In the genomic region with DNA sequence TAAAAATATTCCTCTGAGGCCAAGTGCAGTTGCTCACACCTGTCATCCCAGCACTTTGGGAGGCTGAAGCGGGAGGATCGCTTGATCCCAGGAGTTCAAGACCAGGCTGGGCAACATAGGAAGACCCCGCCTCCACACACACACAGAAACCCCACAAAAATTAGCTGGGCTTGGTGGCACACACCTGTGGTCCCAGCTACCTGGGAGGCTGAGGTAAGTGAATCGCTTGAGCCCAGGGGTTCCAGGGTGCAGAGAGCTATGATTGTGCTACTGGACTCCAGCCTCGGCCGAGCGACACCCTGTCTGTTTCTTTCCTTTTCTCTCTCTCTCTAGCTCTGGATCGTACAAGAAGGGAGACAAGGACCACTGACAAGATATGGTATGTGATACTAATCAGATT, we compare ENCODE assay signal across 1 cellular context.
TF ChIP-seq lines count a peak whose summit lies in the region.

No MANE protein-coding gene starts in this region.

TF ChIP-seq in HepG2, 621 proteins besides CTCF, POLR2A, EP300 and RAD21 (continued from another document and continues in another):
- TF ChIP-seq KDM5B (CRISPR knock-in tag; IDR thresholded peaks at IDR 0.05; ENCODE audit: borderline replicate concordance) (0 out of 2 replicates have a peak, but pooled peaks have one; percentile 12), CHCHD3 (CRISPR knock-in tag; IDR thresholded peaks at IDR 0.05) (no peak), TEAD3 (CRISPR knock-in tag; optimal IDR thresholded peaks at IDR 0.05; ENCODE audit: borderline replicate concordance) (no peak), ARNTL (CRISPR knock-in tag; IDR thresholded peaks at IDR 0.05) (no peak), ZBTB38 (CRISPR knock-in tag; IDR thresholded peaks at IDR 0.05) (no peak), HMG20A (CRISPR knock-in tag; IDR thresholded peaks at IDR 0.05; ENCODE audit: borderline replicate concordance) (no peak), STAT5B (CRISPR knock-in tag; IDR thresholded peaks at IDR 0.05) (no peak), NCOA1 (CRISPR knock-in tag; IDR thresholded peaks at IDR 0.05) (peak; percentile 59; the same call in 1 of the 2 replicates), ZEB1 (IDR thresholded peaks at IDR 0.05; ENCODE audit: insufficient replicate concordance, low read depth) (peak; percentile 22), ZNF205 (CRISPR knock-in tag; IDR thresholded peaks at IDR 0.05) (no peak), ARID2 (CRISPR knock-in tag; IDR thresholded peaks at IDR 0.05; ENCODE audit: borderline replicate concordance) (no peak), CEBPG (CRISPR knock-in tag; IDR thresholded peaks at IDR 0.05) (no peak), KDM2A (CRISPR knock-in tag; IDR thresholded peaks at IDR 0.05; ENCODE audit: borderline replicate concordance, low read depth) (0 out of 2 replicates have a peak, but pooled peaks have one; percentile 22), MBNL3 (CRISPR knock-in tag; conservative IDR thresholded peaks at IDR 0.05) (no peak), EZH2 (conservative IDR thresholded peaks at IDR 0.05; ENCODE audit: low read depth, low read length) (no peak), KLF16 (CRISPR knock-in tag; IDR thresholded peaks at IDR 0.05) (0 out of 4 replicates have a peak, but pooled peaks of 1 of the 2 experiments have one; percentile 0), SETDB1 (CRISPR knock-in tag; IDR thresholded peaks at IDR 0.05; ENCODE audit: borderline replicate concordance) (no peak), ZBTB21 (CRISPR knock-in tag; IDR thresholded peaks at IDR 0.05) (no peak)
- TF ChIP-seq, protein P1, sequence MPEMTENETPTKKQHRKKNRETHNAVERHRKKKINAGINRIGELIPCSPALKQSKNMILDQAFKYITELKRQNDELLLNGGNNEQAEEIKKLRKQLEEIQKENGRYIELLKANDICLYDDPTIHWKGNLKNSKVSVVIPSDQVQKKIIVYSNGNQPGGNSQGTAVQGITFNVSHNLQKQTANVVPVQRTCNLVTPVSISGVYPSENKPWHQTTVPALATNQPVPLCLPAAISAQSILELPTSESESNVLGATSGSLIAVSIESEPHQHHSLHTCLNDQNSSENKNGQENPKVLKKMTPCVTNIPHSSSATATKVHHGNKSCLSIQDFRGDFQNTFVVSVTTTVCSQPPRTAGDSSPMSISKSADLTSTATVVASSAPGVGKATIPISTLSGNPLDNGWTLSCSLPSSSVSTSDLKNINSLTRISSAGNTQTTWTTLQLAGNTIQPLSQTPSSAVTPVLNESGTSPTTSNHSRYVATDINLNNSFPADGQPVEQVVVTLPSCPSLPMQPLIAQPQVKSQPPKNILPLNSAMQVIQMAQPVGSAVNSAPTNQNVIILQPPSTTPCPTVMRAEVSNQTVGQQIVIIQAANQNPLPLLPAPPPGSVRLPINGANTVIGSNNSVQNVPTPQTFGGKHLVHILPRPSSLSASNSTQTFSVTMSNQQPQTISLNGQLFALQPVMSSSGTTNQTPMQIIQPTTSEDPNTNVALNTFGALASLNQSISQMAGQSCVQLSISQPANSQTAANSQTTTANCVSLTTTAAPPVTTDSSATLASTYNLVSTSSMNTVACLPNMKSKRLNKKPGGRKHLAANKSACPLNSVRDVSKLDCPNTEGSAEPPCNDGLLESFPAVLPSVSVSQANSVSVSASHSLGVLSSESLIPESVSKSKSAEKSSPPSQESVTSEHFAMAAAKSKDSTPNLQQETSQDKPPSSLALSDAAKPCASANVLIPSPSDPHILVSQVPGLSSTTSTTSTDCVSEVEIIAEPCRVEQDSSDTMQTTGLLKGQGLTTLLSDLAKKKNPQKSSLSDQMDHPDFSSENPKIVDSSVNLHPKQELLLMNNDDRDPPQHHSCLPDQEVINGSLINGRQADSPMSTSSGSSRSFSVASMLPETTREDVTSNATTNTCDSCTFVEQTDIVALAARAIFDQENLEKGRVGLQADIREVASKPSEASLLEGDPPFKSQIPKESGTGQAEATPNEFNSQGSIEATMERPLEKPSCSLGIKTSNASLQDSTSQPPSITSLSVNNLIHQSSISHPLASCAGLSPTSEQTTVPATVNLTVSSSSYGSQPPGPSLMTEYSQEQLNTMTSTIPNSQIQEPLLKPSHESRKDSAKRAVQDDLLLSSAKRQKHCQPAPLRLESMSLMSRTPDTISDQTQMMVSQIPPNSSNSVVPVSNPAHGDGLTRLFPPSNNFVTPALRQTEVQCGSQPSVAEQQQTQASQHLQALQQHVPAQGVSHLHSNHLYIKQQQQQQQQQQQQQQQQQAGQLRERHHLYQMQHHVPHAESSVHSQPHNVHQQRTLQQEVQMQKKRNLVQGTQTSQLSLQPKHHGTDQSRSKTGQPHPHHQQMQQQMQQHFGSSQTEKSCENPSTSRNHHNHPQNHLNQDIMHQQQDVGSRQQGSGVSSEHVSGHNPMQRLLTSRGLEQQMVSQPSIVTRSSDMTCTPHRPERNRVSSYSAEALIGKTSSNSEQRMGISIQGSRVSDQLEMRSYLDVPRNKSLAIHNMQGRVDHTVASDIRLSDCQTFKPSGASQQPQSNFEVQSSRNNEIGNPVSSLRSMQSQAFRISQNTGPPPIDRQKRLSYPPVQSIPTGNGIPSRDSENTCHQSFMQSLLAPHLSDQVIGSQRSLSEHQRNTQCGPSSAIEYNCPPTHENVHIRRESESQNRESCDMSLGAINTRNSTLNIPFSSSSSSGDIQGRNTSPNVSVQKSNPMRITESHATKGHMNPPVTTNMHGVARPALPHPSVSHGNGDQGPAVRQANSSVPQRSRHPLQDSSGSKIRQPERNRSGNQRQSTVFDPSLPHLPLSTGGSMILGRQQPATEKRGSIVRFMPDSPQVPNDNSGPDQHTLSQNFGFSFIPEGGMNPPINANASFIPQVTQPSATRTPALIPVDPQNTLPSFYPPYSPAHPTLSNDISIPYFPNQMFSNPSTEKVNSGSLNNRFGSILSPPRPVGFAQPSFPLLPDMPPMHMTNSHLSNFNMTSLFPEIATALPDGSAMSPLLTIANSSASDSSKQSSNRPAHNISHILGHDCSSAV (CRISPR knock-in tag; IDR thresholded peaks at IDR 0.05; ENCODE audit: borderline replicate concordance) = no peak
- TF ChIP-seq, protein P2, sequence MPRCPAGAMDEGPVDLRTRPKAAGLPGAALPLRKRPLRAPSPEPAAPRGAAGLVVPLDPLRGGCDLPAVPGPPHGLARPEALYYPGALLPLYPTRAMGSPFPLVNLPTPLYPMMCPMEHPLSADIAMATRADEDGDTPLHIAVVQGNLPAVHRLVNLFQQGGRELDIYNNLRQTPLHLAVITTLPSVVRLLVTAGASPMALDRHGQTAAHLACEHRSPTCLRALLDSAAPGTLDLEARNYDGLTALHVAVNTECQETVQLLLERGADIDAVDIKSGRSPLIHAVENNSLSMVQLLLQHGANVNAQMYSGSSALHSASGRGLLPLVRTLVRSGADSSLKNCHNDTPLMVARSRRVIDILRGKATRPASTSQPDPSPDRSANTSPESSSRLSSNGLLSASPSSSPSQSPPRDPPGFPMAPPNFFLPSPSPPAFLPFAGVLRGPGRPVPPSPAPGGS (CRISPR knock-in tag; IDR thresholded peaks at IDR 0.05) = no peak
- TF ChIP-seq, protein P3, sequence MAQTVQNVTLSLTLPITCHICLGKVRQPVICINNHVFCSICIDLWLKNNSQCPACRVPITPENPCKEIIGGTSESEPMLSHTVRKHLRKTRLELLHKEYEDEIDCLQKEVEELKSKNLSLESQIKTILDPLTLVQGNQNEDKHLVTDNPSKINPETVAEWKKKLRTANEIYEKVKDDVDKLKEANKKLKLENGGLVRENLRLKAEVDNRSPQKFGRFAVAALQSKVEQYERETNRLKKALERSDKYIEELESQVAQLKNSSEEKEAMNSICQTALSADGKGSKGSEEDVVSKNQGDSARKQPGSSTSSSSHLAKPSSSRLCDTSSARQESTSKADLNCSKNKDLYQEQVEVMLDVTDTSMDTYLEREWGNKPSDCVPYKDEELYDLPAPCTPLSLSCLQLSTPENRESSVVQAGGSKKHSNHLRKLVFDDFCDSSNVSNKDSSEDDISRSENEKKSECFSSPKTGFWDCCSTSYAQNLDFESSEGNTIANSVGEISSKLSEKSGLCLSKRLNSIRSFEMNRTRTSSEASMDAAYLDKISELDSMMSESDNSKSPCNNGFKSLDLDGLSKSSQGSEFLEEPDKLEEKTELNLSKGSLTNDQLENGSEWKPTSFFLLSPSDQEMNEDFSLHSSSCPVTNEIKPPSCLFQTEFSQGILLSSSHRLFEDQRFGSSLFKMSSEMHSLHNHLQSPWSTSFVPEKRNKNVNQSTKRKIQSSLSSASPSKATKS (CRISPR knock-in tag; IDR thresholded peaks at IDR 0.05) = no peak
- TF ChIP-seq, protein P4, sequence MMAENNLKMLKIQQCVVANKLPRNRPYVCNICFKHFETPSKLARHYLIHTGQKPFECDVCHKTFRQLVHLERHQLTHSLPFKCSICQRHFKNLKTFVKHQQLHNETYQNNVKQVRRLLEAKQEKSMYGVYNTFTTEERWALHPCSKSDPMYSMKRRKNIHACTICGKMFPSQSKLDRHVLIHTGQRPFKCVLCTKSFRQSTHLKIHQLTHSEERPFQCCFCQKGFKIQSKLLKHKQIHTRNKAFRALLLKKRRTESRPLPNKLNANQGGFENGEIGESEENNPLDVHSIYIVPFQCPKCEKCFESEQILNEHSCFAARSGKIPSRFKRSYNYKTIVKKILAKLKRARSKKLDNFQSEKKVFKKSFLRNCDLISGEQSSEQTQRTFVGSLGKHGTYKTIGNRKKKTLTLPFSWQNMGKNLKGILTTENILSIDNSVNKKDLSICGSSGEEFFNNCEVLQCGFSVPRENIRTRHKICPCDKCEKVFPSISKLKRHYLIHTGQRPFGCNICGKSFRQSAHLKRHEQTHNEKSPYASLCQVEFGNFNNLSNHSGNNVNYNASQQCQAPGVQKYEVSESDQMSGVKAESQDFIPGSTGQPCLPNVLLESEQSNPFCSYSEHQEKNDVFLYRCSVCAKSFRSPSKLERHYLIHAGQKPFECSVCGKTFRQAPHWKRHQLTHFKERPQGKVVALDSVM (CRISPR knock-in tag; IDR thresholded peaks at IDR 0.05) = peak; percentile 64; the same call in 1 of the 2 replicates
- TF ChIP-seq, protein P5, sequence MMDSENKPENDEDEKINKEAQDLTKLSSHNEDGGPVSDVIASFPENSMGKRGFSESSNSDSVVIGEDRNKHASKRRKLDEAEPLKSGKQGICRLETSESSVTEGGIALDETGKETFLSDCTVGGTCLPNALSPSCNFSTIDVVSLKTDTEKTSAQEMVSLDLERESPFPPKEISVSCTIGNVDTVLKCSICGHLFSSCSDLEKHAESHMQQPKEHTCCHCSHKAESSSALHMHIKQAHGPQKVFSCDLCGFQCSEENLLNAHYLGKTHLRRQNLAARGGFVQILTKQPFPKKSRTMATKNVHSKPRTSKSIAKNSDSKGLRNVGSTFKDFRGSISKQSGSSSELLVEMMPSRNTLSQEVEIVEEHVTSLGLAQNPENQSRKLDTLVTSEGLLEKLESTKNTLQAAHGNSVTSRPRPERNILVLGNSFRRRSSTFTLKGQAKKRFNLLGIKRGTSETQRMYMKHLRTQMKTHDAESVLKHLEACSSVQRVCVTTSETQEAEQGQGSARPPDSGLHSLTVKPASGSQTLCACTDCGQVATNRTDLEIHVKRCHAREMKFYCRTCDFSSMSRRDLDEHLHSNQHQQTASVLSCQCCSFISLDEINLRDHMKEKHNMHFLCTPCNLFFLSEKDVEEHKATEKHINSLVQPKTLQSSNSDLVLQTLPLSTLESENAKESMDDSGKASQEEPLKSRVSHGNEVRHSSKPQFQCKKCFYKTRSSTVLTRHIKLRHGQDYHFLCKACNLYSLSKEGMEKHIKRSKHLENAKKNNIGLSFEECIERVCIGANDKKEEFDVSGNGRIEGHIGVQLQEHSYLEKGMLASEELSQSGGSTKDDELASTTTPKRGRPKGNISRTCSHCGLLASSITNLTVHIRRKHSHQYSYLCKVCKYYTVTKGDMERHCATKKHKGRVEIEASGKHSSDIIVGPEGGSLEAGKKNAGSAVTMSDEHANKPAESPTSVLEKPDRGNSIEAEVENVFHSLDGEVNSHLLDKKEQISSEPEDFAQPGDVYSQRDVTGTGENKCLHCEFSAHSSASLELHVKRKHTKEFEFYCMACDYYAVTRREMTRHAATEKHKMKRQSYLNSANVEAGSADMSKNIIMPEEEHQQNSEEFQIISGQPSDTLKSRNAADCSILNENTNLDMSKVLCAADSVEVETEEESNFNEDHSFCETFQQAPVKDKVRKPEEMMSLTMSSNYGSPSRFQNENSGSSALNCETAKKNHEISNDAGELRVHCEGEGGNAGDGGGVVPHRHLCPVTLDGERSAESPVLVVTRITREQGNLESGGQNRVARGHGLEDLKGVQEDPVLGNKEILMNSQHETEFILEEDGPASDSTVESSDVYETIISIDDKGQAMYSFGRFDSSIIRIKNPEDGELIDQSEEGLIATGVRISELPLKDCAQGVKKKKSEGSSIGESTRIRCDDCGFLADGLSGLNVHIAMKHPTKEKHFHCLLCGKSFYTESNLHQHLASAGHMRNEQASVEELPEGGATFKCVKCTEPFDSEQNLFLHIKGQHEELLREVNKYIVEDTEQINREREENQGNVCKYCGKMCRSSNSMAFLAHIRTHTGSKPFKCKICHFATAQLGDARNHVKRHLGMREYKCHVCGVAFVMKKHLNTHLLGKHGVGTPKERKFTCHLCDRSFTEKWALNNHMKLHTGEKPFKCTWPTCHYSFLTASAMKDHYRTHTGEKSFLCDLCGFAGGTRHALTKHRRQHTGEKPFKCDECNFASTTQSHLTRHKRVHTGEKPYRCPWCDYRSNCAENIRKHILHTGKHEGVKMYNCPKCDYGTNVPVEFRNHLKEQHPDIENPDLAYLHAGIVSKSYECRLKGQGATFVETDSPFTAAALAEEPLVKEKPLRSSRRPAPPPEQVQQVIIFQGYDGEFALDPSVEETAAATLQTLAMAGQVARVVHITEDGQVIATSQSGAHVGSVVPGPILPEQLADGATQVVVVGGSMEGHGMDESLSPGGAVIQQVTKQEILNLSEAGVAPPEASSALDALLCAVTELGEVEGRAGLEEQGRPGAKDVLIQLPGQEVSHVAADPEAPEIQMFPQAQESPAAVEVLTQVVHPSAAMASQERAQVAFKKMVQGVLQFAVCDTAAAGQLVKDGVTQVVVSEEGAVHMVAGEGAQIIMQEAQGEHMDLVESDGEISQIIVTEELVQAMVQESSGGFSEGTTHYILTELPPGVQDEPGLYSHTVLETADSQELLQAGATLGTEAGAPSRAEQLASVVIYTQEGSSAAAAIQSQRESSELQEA (CRISPR knock-in tag; IDR thresholded peaks at IDR 0.05; ENCODE audit: not compliant biosample characterization) = no peak
- TF ChIP-seq, protein P6, sequence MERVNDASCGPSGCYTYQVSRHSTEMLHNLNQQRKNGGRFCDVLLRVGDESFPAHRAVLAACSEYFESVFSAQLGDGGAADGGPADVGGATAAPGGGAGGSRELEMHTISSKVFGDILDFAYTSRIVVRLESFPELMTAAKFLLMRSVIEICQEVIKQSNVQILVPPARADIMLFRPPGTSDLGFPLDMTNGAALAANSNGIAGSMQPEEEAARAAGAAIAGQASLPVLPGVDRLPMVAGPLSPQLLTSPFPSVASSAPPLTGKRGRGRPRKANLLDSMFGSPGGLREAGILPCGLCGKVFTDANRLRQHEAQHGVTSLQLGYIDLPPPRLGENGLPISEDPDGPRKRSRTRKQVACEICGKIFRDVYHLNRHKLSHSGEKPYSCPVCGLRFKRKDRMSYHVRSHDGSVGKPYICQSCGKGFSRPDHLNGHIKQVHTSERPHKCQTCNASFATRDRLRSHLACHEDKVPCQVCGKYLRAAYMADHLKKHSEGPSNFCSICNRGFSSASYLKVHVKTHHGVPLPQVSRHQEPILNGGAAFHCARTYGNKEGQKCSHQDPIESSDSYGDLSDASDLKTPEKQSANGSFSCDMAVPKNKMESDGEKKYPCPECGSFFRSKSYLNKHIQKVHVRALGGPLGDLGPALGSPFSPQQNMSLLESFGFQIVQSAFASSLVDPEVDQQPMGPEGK (CRISPR knock-in tag; IDR thresholded peaks at IDR 0.05) = no peak
- TF ChIP-seq, protein P7, sequence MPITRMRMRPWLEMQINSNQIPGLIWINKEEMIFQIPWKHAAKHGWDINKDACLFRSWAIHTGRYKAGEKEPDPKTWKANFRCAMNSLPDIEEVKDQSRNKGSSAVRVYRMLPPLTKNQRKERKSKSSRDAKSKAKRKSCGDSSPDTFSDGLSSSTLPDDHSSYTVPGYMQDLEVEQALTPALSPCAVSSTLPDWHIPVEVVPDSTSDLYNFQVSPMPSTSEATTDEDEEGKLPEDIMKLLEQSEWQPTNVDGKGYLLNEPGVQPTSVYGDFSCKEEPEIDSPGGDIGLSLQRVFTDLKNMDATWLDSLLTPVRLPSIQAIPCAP (CRISPR knock-in tag; IDR thresholded peaks at IDR 0.05; ENCODE audit: low read depth) = no peak
